In the genomic region with DNA sequence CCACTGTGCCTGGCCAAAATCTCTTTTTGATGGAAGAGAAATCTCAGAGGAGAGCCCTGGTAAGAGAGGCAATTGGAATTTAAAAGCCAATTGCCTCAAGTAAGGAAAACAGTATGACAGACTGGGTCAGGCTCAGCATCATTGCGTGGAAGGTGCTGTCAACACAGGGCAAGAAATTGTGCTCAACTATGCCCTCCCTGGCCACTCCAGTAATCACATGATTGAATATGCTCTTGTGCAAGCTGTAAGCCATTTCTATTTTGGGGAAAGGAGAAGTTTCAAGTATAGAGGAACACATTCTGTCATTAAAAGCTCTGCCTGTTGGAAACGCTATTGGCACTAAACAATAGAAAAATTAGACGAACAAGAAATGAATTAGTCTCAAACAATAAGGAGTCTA, we compare ENCODE assay signal across 14 cellular contexts.
DNase-seq lines count a peak whose midpoint lies in the region; ATAC-seq and TF ChIP-seq lines count a peak whose summit lies in the region.
"Had no signal": no experiment of that assay in that cellular context is flagged by ENCODE, and none has a peak within 500 bp of the region (broad histone marks: within the 10 kb centered on the region; RNA-seq: fewer than 3 reads in every experiment).

No MANE protein-coding gene starts in this region.

- BruUV-seq in Caco-2 (replicated peaks; lab: Mats Ljungman, UMichigan): no TSS peak

- TF ChIP-seq CTCF in Caco-2 (IDR thresholded peaks at IDR 0.05; ENCODE audit: insufficient read depth in 1 of 2, low read depth in 1 of 2, low read length in 1 of 2, severe bottlenecking in 1 of 2, unreplicated experiment in 1 of 2) (peak; percentile 22 to 49), coronary artery (IDR thresholded peaks at IDR 0.05) (no peak)

- H3K36me3 ChIP-seq in Caco-2 (ENCODE audit: control insufficient read depth, insufficient read depth, low read length): no peaks in the 10 kb centered on the region

- no peaks in the 10 kb centered on the region for H3K27me3 ChIP-seq in Caco-2 (replicated peaks; ENCODE audit: control insufficient read depth, insufficient read depth, low read length)
- H3K27me3 ChIP-seq: dorsolateral prefrontal cortex had no signal

- H3K27me3 Mint-ChIP-seq in Caco-2 (ENCODE audit: insufficient read depth, unreplicated experiment): peaks cover 6% of the 10 kb centered on the region
- H3K27me3 Mint-ChIP-seq: activated B cell treated with CpG ODN at 0.5 μM for 24 hours; CD4-positive, CD25-positive, alpha-beta regulatory T cell; natural killer cell treated with Interleukin-12 subunit alpha and Interleukin-12 subunit beta and Interleukin-15 and Interleukin-18, amount 100 ng/mL, for 72 hours had no signal

- intact Hi-C loops in Caco-2 (cut with micrococcal nuclease; ENCODE audit: unreplicated experiment): loop anchor here (5.0 kb wide), 1 partner anchor 217 kb away; no protein-coding TSS in a partner anchor

- no peak overlapping the region for H3K4me3 ChIP-seq in Caco-2 (ENCODE audit: low read depth, low read length)
- no peak overlapping the region for H3K4me3 ChIP-seq in coronary artery
- H3K4me3 ChIP-seq: dorsolateral prefrontal cortex had no signal

- no peaks in the 10 kb centered on the region for H3K4me1 Mint-ChIP-seq in Caco-2 (ENCODE audit: low read depth, unreplicated experiment)
- H3K4me1 Mint-ChIP-seq: activated B cell treated with CpG ODN at 0.5 μM for 24 hours; CD4-positive, CD25-positive, alpha-beta regulatory T cell had no signal

- POLR2A ChIA-PET in Caco-2 (lab: Charles Lee): no interaction called here

- no peak overlapping the region for H3K4me3 Mint-ChIP-seq in Caco-2 (ENCODE audit: unreplicated experiment)
- H3K4me3 Mint-ChIP-seq: activated B cell treated with CpG ODN at 0.5 μM for 24 hours; CD4-positive, CD25-positive, alpha-beta regulatory T cell; natural killer cell treated with Interleukin-12 subunit alpha and Interleukin-12 subunit beta and Interleukin-15 and Interleukin-18, amount 100 ng/mL, for 72 hours had no signal

- peak; percentile 67 for ATAC-seq in HG03432 (IDR thresholded peaks at IDR 0.05; ENCODE audit: unreplicated experiment)
- ATAC-seq: natural killer cell treated with Interleukin-12 subunit alpha and Interleukin-12 subunit beta and Interleukin-15 and Interleukin-18, amount 100 ng/mL, for 72 hours had no signal

- no peak overlapping the region for H3K27ac Mint-ChIP-seq in Caco-2 (ENCODE audit: unreplicated experiment)
- H3K27ac Mint-ChIP-seq: activated B cell treated with CpG ODN at 0.5 μM for 24 hours; CD4-positive, CD25-positive, alpha-beta regulatory T cell; natural killer cell treated with Interleukin-12 subunit alpha and Interleukin-12 subunit beta and Interleukin-15 and Interleukin-18, amount 100 ng/mL, for 72 hours had no signal

- no peaks in the 10 kb centered on the region for H3K36me3 Mint-ChIP-seq in Caco-2 (ENCODE audit: insufficient read depth, unreplicated experiment)
- H3K36me3 Mint-ChIP-seq: CD4-positive, CD25-positive, alpha-beta regulatory T cell; natural killer cell treated with Interleukin-12 subunit alpha and Interleukin-12 subunit beta and Interleukin-15 and Interleukin-18, amount 100 ng/mL, for 72 hours had no signal

- CTCF ChIA-PET in Caco-2 (lab: Charles Lee): interaction anchor here (0.7 to 1.0 kb wide), 2 partner anchors 76 to 351 kb away, joined by 3 read pairs; no protein-coding TSS in a partner anchor

- H3K9me3 Mint-ChIP-seq in Caco-2 (ENCODE audit: unreplicated experiment): no peaks in the 10 kb centered on the region
- H3K9me3 Mint-ChIP-seq: activated B cell treated with CpG ODN at 0.5 μM for 24 hours had no signal

- H3K4me1 ChIP-seq in Caco-2: no peaks in the 10 kb centered on the region

- DNase-seq in Caco-2: peak; percentile 49 to 54
- DNase-seq in RPMI8226: peak; percentile 38
- DNase-seq in iPS-NIHi7 (ENCODE audit: extremely low spot score): peak; percentile 26
- DNase-seq in NK-92 (lab: John Stamatoyannopoulos, UW; ENCODE audit: unreplicated experiment): no peak
- no peak for DNase-seq in coronary artery (ENCODE audit: low spot score)
- no peak for DNase-seq in activated T-cell treated with anti-CD3 and anti-CD28 coated beads for 4 hours
- no peak for DNase-seq in cerebellum (ENCODE audit: low spot score)
- DNase-seq: activated B cell treated with CpG ODN at 0.5 μM for 24 hours; activated naive CD4-positive, alpha-beta T cell treated with Interleukin-2 at 50 U/mL for 16 hours; CD4-positive, CD25-positive, alpha-beta regulatory T cell; NCI-H2227 treated with DMSO at 0.1 percent for 48 hours had no signal

- H3K27ac ChIP-seq in coronary artery: no peak overlapping the region

- no peaks in the 10 kb centered on the region for H3K9me3 ChIP-seq in Caco-2

Comparison
In these comparisons a context has a peak if more than half of its experiments do, and no peak if none do; other contexts are left out.
1. DNase-seq: peak in Caco-2 (2 of 2), RPMI8226 (single experiment) and iPS-NIHi7 (single experiment); none in NK-92 (single experiment), coronary artery (single experiment), activated T-cell treated with anti-CD3 and anti-CD28 coated beads for 4 hours (single experiment) and cerebellum (single experiment).